ENCODE assay signal across 20 cellular contexts in the genomic region with DNA sequence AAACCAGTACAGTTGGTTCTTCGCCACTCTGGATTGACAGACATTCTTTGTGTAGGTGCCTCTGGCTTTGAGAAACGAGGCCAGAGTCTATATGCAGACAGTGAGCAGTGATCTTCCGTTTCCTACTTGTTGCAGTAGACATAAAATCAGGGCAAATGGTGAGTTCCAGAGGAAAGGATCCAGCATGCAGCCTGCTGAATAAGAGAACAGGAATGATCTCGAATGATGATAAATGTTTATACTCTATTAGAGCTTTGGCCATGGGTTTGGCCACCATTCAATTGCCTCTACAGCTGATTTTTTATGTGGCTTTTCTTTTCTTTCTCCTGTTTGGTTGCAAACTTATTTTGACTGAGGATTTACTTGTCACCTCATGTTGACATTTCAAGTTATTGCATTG.
DNase-seq lines count a peak whose midpoint lies in the region; ATAC-seq and TF ChIP-seq lines count a peak whose summit lies in the region.
"Had no signal": no experiment of that assay in that cellular context is flagged by ENCODE, and none has a peak within 500 bp of the region (broad histone marks: within the 10 kb centered on the region; RNA-seq: fewer than 3 reads in every experiment).

No MANE protein-coding gene starts in this region.

- in situ Hi-C loops in astrocyte of the spinal cord (cut with HindIII; ENCODE audit: low sequenced_read_pairs), result no loop called here

- no peak overlapping the region for H3K4me3 ChIP-seq in astrocyte of the spinal cord (ENCODE audit: low read depth, low read length)
- H3K4me3 ChIP-seq in subcutaneous abdominal adipose tissue (ENCODE audit: low read depth in 1 of 5, low read length in 5 of 5), result no peak overlapping the region
- H3K4me3 ChIP-seq: ascending aorta, BLaER1, gastroesophageal sphincter, tibial artery had no signal

- H3K4me1 ChIP-seq in subcutaneous abdominal adipose tissue (ENCODE audit: control insufficient read depth in 5 of 5, insufficient read depth in 5 of 5, low read length in 5 of 5), result peaks cover 0 to 19% (median 11%) of the 10 kb centered on the region in 5 donors
- H3K4me1 ChIP-seq: gastroesophageal sphincter had no signal

- ATAC-seq in left cardiac atrium (no peak), GM19455 (IDR thresholded peaks at IDR 0.05; ENCODE audit: unreplicated experiment) (no peak)
- ATAC-seq: gastroesophageal sphincter had no signal

- peak overlapping the region; percentile 42 for H3K27ac ChIP-seq in subcutaneous abdominal adipose tissue (ENCODE audit: low read depth, low read length)
- H3K27ac ChIP-seq: ascending aorta, BLaER1, gastroesophageal sphincter, neutrophil, RWPE1, tibial artery had no signal

- DNase-seq in GM03348 (ENCODE audit: low spot score), result peak; percentile 27
- DNase-seq in astrocyte of the spinal cord (ENCODE audit: low read depth, low spot score), result peak; percentile 69
- DNase-seq in fibroblast of peridontal ligament (ENCODE audit: extremely low read depth), result peak; percentile 85
- DNase-seq in left cardiac atrium, result no peak
- no peak for DNase-seq in NCI-H345 (lab: John Stamatoyannopoulos, UW)
- DNase-seq in COR-L47 (lab: John Stamatoyannopoulos, UW), result no peak
- DNase-seq: activated CD4-positive, alpha-beta T cell treated with anti-CD3 and anti-CD28 coated beads, Interleukin-2, amount 50 U/mL, for 4 hours; activated CD8-positive, alpha-beta memory T cell treated with anti-CD3 and anti-CD28 coated beads, Interleukin-2, amount 50 U/mL, for 48 hours; effector CD4-positive, alpha-beta T cell; hippocampal formation; mesendoderm; MV-4-11; tibial artery had no signal

- H3K9ac ChIP-seq in subcutaneous abdominal adipose tissue (ENCODE audit: low read length in 5 of 5), result no peak overlapping the region
- H3K9ac ChIP-seq: BLaER1 had no signal

- peaks cover 0 to 3% (median 0%) of the 10 kb centered on the region in 5 donors for H3K36me3 ChIP-seq in subcutaneous abdominal adipose tissue (ENCODE audit: control insufficient read depth in 5 of 5, insufficient read depth in 5 of 5, low read length in 5 of 5)
- H3K36me3 ChIP-seq: ascending aorta, BLaER1, gastroesophageal sphincter, neutrophil, tibial artery had no signal

- no peaks in the 10 kb centered on the region for H3K27me3 ChIP-seq in subcutaneous abdominal adipose tissue (ENCODE audit: control insufficient read depth in 5 of 5, insufficient read depth in 4 of 5, low read length in 5 of 5)
- H3K27me3 ChIP-seq: ascending aorta, BLaER1, gastroesophageal sphincter, neutrophil, tibial artery had no signal

- TF ChIP-seq CTCF in astrocyte of the spinal cord (IDR thresholded peaks at IDR 0.05; ENCODE audit: low read depth, low read length), result no peak

- no peaks in the 10 kb centered on the region for H3K9me3 ChIP-seq in subcutaneous abdominal adipose tissue (ENCODE audit: control insufficient read depth in 5 of 5, low read length in 5 of 5)
- H3K9me3 ChIP-seq: ascending aorta, BLaER1, gastroesophageal sphincter, neutrophil, tibial artery had no signal

- intact Hi-C loops in left cardiac atrium (cut with DNase I), result no loop called here

Comparison
In these comparisons a context has a peak if more than half of its experiments do, and no peak if none do; other contexts are left out.
1. DNase-seq: peak in GM03348 (single experiment), astrocyte of the spinal cord (single experiment) and fibroblast of peridontal ligament (single experiment); none in left cardiac atrium (single experiment), NCI-H345 (single experiment) and COR-L47 (single experiment).